In the genomic region with DNA sequence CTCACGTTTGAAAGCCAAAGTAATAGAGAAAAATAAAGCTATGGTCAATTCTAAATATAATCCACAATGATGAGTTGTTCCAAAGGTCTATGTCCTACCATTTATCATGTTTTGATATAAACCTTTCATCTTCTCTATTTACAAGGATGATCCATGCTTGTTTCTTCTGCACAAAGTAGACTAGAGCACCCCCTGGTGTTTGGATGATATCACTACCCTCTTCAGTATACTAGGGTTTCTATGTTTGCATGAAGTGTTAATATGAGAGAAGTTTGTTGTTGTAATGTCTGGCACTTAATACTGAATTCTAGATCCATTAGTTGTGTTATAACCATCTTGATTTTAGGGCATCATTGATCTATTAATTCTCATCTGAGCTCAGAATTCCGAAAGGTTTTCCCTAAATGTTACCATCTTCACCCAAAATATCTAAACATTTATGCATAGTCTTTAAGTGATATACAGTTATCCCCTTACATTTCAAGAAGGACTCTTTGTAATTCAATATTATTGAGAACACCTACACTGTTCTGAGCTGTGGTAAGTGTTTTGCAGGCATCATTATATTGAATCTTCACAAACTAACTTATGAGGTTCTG, we compare ENCODE assay signal across 8 cellular contexts. TPM values are rescaled to one million over a fixed set of nuclear protein-coding genes. Genes with fewer than 3 reads are reported as not detected.
A peak's percentile ranks its signal among the peaks of the same experiment; 100 is the strongest.
DNase-seq lines count a peak whose midpoint lies in the region; ATAC-seq, FAIRE-seq and TF ChIP-seq lines count a peak whose summit lies in the region.

No MANE protein-coding gene starts in this region.

- TF ChIP-seq POLR2A in HepG2 (IDR thresholded peaks at IDR 0.05; ENCODE audit: insufficient read depth in 1 of 2, low read depth in 2 of 2, low read length in 2 of 2): no peak

- no peaks in the 10 kb centered on the region for H3K9me3 ChIP-seq in left ventricle myocardium inferior (replicated peaks)
- peaks cover 59% of the 10 kb centered on the region for H3K9me3 ChIP-seq in HepG2 (ENCODE audit: low read length)

- TF ChIP-seq EP300 in HepG2 (IDR thresholded peaks at IDR 0.05; ENCODE audit: low read depth in 2 of 2, low read length in 2 of 2) (no peak), HepG2 (CRISPR knock-in tag; IDR thresholded peaks at IDR 0.05; ENCODE audit: borderline replicate concordance) (no peak)

- WGBS in HepG2 (ENCODE audit: low lambda C conversion rate): 2% methylated on average over 2 of the region's 2 CpGs

- no peak for FAIRE-seq in HepG2 (lab: Jason Lieb, UNC)

- TF ChIP-seq RAD21 in HepG2 (CRISPR knock-in tag; IDR thresholded peaks at IDR 0.05): no peak

- no peaks in the 10 kb centered on the region for H4K20me1 ChIP-seq in HepG2 (ENCODE audit: insufficient read depth, low read length)

- H3K36me3 ChIP-seq in left ventricle myocardium inferior (no peaks in the 10 kb centered on the region), HepG2 (replicated peaks in 1 of 2; ENCODE audit: control insufficient read depth in 1 of 2, insufficient read depth in 2 of 2, low read length in 2 of 2) (no peaks in the 10 kb centered on the region)

- no peak overlapping the region for H3K4me2 ChIP-seq in HepG2 (ENCODE audit: low read depth, low read length)

- DNase-seq in left ventricle myocardium inferior: no peak
- no peak for DNase-seq in Right ventricle myocardium inferior (ENCODE audit: missing footprints)
- DNase-seq in NCI-H1930 (lab: John Stamatoyannopoulos, UW): peak; percentile 4 to 9
- DNase-seq in activated CD8-positive, alpha-beta T cell treated with anti-CD3 and anti-CD28 coated beads for 36 hours: peak; percentile 10
- DNase-seq in HepG2 (ENCODE audit: low spot score): peak; percentile 10
- no peak for DNase-seq in T1000 (lab: John Stamatoyannopoulos, UW)
- no peak for DNase-seq in activated naive CD8-positive, alpha-beta T cell treated with anti-CD3 and anti-CD28 coated beads, Interleukin-2, amount 50 U/mL, for 24 hours
- DNase-seq in immature natural killer cell: no peak

- ATAC-seq in Right ventricle myocardium inferior (no peak), HepG2 (no peak)
- no peak for ATAC-seq in activated CD8-positive, alpha-beta T cell treated with anti-CD3 and anti-CD28 coated beads for 36 hours
- no peak for ATAC-seq in activated naive CD8-positive, alpha-beta T cell treated with anti-CD3 and anti-CD28 coated beads, Interleukin-2, amount 50 U/mL, for 24 hours

- CTCF ChIA-PET in activated CD8-positive, alpha-beta T cell treated with anti-CD3 and anti-CD28 coated beads for 36 hours (lab: Charles Lee): interaction anchor here (0.6 to 1.8 kb wide), 5 partner anchors 25 to 307 kb away, joined by 3 to 7 read pairs (median 3); no protein-coding TSS in a partner anchor
- CTCF ChIA-PET in HepG2 (lab: Yijun Ruan, JAX; ENCODE audit: low intra/inter-chr PET ratio, low total read pairs): no interaction called here

- in situ Hi-C loops in HepG2 (cut with HindIII; ENCODE audit: extremely low pct_ligation_motif_present, low pct_unique_long_range_greater_than_20kb): no loop called here

- H3K27ac Mint-ChIP-seq in activated CD8-positive, alpha-beta T cell treated with anti-CD3 and anti-CD28 coated beads for 36 hours: no peak overlapping the region
- H3K27ac Mint-ChIP-seq in activated naive CD8-positive, alpha-beta T cell treated with anti-CD3 and anti-CD28 coated beads, Interleukin-2, amount 50 U/mL, for 24 hours: no peak overlapping the region
- no peak overlapping the region for H3K27ac Mint-ChIP-seq in immature natural killer cell

- TF ChIP-seq CTCF in left ventricle myocardium inferior (IDR thresholded peaks at IDR 0.05; ENCODE audit: borderline replicate concordance): peak; percentile 38
- peak; percentile 58 for TF ChIP-seq CTCF in activated CD8-positive, alpha-beta T cell treated with anti-CD3 and anti-CD28 coated beads for 36 hours (IDR thresholded peaks at IDR 0.05)
- TF ChIP-seq CTCF in HepG2 (CRISPR knock-in tag; IDR thresholded peaks at IDR 0.05): no peak

- H2AFZ ChIP-seq in HepG2 (ENCODE audit: low read length): no peak overlapping the region

- H3K4me3 ChIP-seq in left ventricle myocardium inferior (no peak overlapping the region), HepG2 (replicated peaks in 1 of 3; ENCODE audit: insufficient read depth in 1 of 3, low read depth in 2 of 3, low read length in 3 of 3) (no peak overlapping the region)

- no peaks in the 10 kb centered on the region for H3K79me2 ChIP-seq in HepG2 (ENCODE audit: insufficient read depth, low read length)

- no peaks in the 10 kb centered on the region for H3K4me1 ChIP-seq in left ventricle myocardium inferior
- H3K4me1 ChIP-seq in HepG2 (ENCODE audit: insufficient read depth, low read length): no peaks in the 10 kb centered on the region

- H3K36me3 Mint-ChIP-seq in activated CD8-positive, alpha-beta T cell treated with anti-CD3 and anti-CD28 coated beads for 36 hours (ENCODE audit: low read depth): no peaks in the 10 kb centered on the region
- no peaks in the 10 kb centered on the region for H3K36me3 Mint-ChIP-seq in activated naive CD8-positive, alpha-beta T cell treated with anti-CD3 and anti-CD28 coated beads, Interleukin-2, amount 50 U/mL, for 24 hours (ENCODE audit: low read depth)
- no peaks in the 10 kb centered on the region for H3K36me3 Mint-ChIP-seq in immature natural killer cell

- no peak overlapping the region for H3K9ac ChIP-seq in HepG2 (ENCODE audit: insufficient read depth, low read depth, low read length)

- no peaks in the 10 kb centered on the region for H3K4me1 Mint-ChIP-seq in activated CD8-positive, alpha-beta T cell treated with anti-CD3 and anti-CD28 coated beads for 36 hours (ENCODE audit: low read depth)
- no peaks in the 10 kb centered on the region for H3K4me1 Mint-ChIP-seq in activated naive CD8-positive, alpha-beta T cell treated with anti-CD3 and anti-CD28 coated beads, Interleukin-2, amount 50 U/mL, for 24 hours
- H3K4me1 Mint-ChIP-seq in immature natural killer cell: no peaks in the 10 kb centered on the region

- H3K9me3 Mint-ChIP-seq in activated CD8-positive, alpha-beta T cell treated with anti-CD3 and anti-CD28 coated beads for 36 hours: no peaks in the 10 kb centered on the region
- H3K9me3 Mint-ChIP-seq in activated naive CD8-positive, alpha-beta T cell treated with anti-CD3 and anti-CD28 coated beads, Interleukin-2, amount 50 U/mL, for 24 hours: no peaks in the 10 kb centered on the region
- H3K9me3 Mint-ChIP-seq in immature natural killer cell: peaks cover 5 to 21% (median 9%) of the 10 kb centered on the region in 6 donors

- POLR2A ChIA-PET in activated CD8-positive, alpha-beta T cell treated with anti-CD3 and anti-CD28 coated beads for 36 hours (lab: Charles Lee): no interaction called here
- POLR2A ChIA-PET in HepG2 (lab: Yijun Ruan, JAX): no interaction called here

- BruUV-seq in HepG2 (replicated peaks; lab: Mats Ljungman, UMichigan): no TSS peak

- intact Hi-C loops in left ventricle myocardium inferior (cut with micrococcal nuclease): no loop called here
- intact Hi-C loops in Right ventricle myocardium inferior (cut with DNase I): no loop called here
- intact Hi-C loops in activated CD8-positive, alpha-beta T cell treated with anti-CD3 and anti-CD28 coated beads for 36 hours (cut with micrococcal nuclease): loop anchor here (10.0 kb wide), 1 partner anchor 150 kb away; no protein-coding TSS in a partner anchor
- intact Hi-C loops in HepG2 (cut with micrococcal nuclease; ENCODE audit: unreplicated experiment): no loop called here

- no peaks in the 10 kb centered on the region for H3K27me3 ChIP-seq in left ventricle myocardium inferior (ENCODE audit: low read depth)
- H3K27me3 ChIP-seq in HepG2 (ENCODE audit: control insufficient read depth in 1 of 2, insufficient read depth in 2 of 2, low read length in 2 of 2): no peaks in the 10 kb centered on the region

- no peaks in the 10 kb centered on the region for H3K27me3 Mint-ChIP-seq in activated CD8-positive, alpha-beta T cell treated with anti-CD3 and anti-CD28 coated beads for 36 hours
- H3K27me3 Mint-ChIP-seq in activated naive CD8-positive, alpha-beta T cell treated with anti-CD3 and anti-CD28 coated beads, Interleukin-2, amount 50 U/mL, for 24 hours: no peaks in the 10 kb centered on the region
- H3K27me3 Mint-ChIP-seq in immature natural killer cell (ENCODE audit: low read depth in 3 of 3): peaks cover 0 to 4% (median 0%) of the 10 kb centered on the region in 3 donors

- no peak overlapping the region for H3K4me3 Mint-ChIP-seq in activated CD8-positive, alpha-beta T cell treated with anti-CD3 and anti-CD28 coated beads for 36 hours
- H3K4me3 Mint-ChIP-seq in activated naive CD8-positive, alpha-beta T cell treated with anti-CD3 and anti-CD28 coated beads, Interleukin-2, amount 50 U/mL, for 24 hours: no peak overlapping the region
- no peak overlapping the region for H3K4me3 Mint-ChIP-seq in immature natural killer cell

- H3K27ac ChIP-seq in left ventricle myocardium inferior (replicated peaks): no peak overlapping the region
- no peak overlapping the region for H3K27ac ChIP-seq in HepG2 (ENCODE audit: extremely low read length, insufficient read depth, low read length)

RNA-seq across cellular contexts. Expression of a gene that starts 21.1 kb away (rescaled TPM):
- total RNA-seq in left ventricle myocardium inferior: not detected
- not detected for total RNA-seq in Right ventricle myocardium inferior
- total RNA-seq in activated CD8-positive, alpha-beta T cell treated with anti-CD3 and anti-CD28 coated beads for 36 hours: not detected
- total RNA-seq in HepG2 (2016; rRNA removed; fragmentation: Illumina TruSeq; extraction: Trizol): not detected in 2 replicates
- total RNA-seq in HepG2 (2016; cell fraction: cytosol; rRNA removed; fragmentation: Illumina TruSeq; extraction: Trizol; ENCODE audit: low read depth): not detected in 2 replicates
- total RNA-seq in HepG2 (2016; cell fraction: insoluble cytoplasmic fraction; rRNA removed; fragmentation: Illumina TruSeq; extraction: Trizol): not detected in 2 replicates
- not detected in 2 replicates for total RNA-seq in HepG2 (2016; cell fraction: membrane; rRNA removed; fragmentation: Illumina TruSeq; extraction: Trizol)
- total RNA-seq in HepG2 (2016; cell fraction: nucleus; rRNA removed; fragmentation: Illumina TruSeq; extraction: Trizol): not detected in 2 replicates
- polyA plus RNA-seq in HepG2 (2011; rRNA removed): not detected in 2 replicates
- polyA plus RNA-seq in HepG2 (2011; cell fraction: cytosol; rRNA removed): not detected in 2 replicates
- polyA plus RNA-seq in HepG2 (2011; cell fraction: nucleus; rRNA removed): not detected in 2 replicates
- not detected in 2 replicates for polyA plus RNA-seq in HepG2 (2012)
- polyA plus RNA-seq in HepG2 (2016; cell fraction: cytosol; fragmentation: Illumina TruSeq; extraction: Trizol; ENCODE audit: low read depth): not detected in 2 replicates
- not detected in 2 replicates for polyA plus RNA-seq in HepG2 (2016; cell fraction: insoluble cytoplasmic fraction; fragmentation: Illumina TruSeq; extraction: Trizol; ENCODE audit: low read depth)
- polyA plus RNA-seq in HepG2 (2016; cell fraction: membrane; fragmentation: Illumina TruSeq; extraction: Trizol; ENCODE audit: low read depth): not detected in 2 replicates
- polyA plus RNA-seq in HepG2 (2016; cell fraction: nucleus; fragmentation: Illumina TruSeq; extraction: Trizol; ENCODE audit: insufficient read depth, low read depth): not detected in 2 replicates
- not detected in 2 replicates for polyA minus RNA-seq in HepG2 (2011; rRNA and poly(A)+ RNA removed; ENCODE audit: low replicate concordance)
- not detected in 2 replicates for polyA minus RNA-seq in HepG2 (2011; cell fraction: cytosol; rRNA and poly(A)+ RNA removed)
- not detected in 2 replicates for polyA minus RNA-seq in HepG2 (2011; cell fraction: nucleus; rRNA and poly(A)+ RNA removed)
- not detected for polyA plus RNA-seq in immature natural killer cell

RNA-seq across cellular contexts. Expression of a gene that starts 28.2 kb away (rescaled TPM):
- total RNA-seq in left ventricle myocardium inferior: not detected
- total RNA-seq in Right ventricle myocardium inferior: not detected
- total RNA-seq in activated CD8-positive, alpha-beta T cell treated with anti-CD3 and anti-CD28 coated beads for 36 hours: not detected
- total RNA-seq in HepG2 (2016; rRNA removed; fragmentation: Illumina TruSeq; extraction: Trizol): not detected in 2 replicates
- total RNA-seq in HepG2 (2016; cell fraction: cytosol; rRNA removed; fragmentation: Illumina TruSeq; extraction: Trizol; ENCODE audit: low read depth): not detected in 2 replicates
- not detected in 2 replicates for total RNA-seq in HepG2 (2016; cell fraction: insoluble cytoplasmic fraction; rRNA removed; fragmentation: Illumina TruSeq; extraction: Trizol)
- total RNA-seq in HepG2 (2016; cell fraction: membrane; rRNA removed; fragmentation: Illumina TruSeq; extraction: Trizol): not detected in 2 replicates
- not detected in 2 replicates for total RNA-seq in HepG2 (2016; cell fraction: nucleus; rRNA removed; fragmentation: Illumina TruSeq; extraction: Trizol)
- not detected in 2 replicates for polyA plus RNA-seq in HepG2 (2011; rRNA removed)
- polyA plus RNA-seq in HepG2 (2011; cell fraction: cytosol; rRNA removed): not detected in 2 replicates
- polyA plus RNA-seq in HepG2 (2011; cell fraction: nucleus; rRNA removed): not detected in 2 replicates
- not detected in 2 replicates for polyA plus RNA-seq in HepG2 (2012)
- polyA plus RNA-seq in HepG2 (2016; cell fraction: cytosol; fragmentation: Illumina TruSeq; extraction: Trizol; ENCODE audit: low read depth): not detected in 2 replicates
- not detected in 2 replicates for polyA plus RNA-seq in HepG2 (2016; cell fraction: insoluble cytoplasmic fraction; fragmentation: Illumina TruSeq; extraction: Trizol; ENCODE audit: low read depth)
- polyA plus RNA-seq in HepG2 (2016; cell fraction: membrane; fragmentation: Illumina TruSeq; extraction: Trizol; ENCODE audit: low read depth): not detected in 2 replicates
- not detected in 2 replicates for polyA plus RNA-seq in HepG2 (2016; cell fraction: nucleus; fragmentation: Illumina TruSeq; extraction: Trizol; ENCODE audit: insufficient read depth, low read depth)
- not detected in 2 replicates for polyA minus RNA-seq in HepG2 (2011; rRNA and poly(A)+ RNA removed; ENCODE audit: low replicate concordance)
- not detected in 2 replicates for polyA minus RNA-seq in HepG2 (2011; cell fraction: cytosol; rRNA and poly(A)+ RNA removed)
- not detected in 2 replicates for polyA minus RNA-seq in HepG2 (2011; cell fraction: nucleus; rRNA and poly(A)+ RNA removed)
- not detected for polyA plus RNA-seq in immature natural killer cell

Comparison
In these comparisons a context has a peak if more than half of its experiments do, and no peak if none do; other contexts are left out.
1. DNase-seq: peak in NCI-H1930 (2 of 2), activated CD8-positive, alpha-beta T cell treated with anti-CD3 and anti-CD28 coated beads for 36 hours (single experiment) and HepG2 (single experiment); none in left ventricle myocardium inferior (single experiment), Right ventricle myocardium inferior (single experiment), T1000 (single experiment), activated naive CD8-positive, alpha-beta T cell treated with anti-CD3 and anti-CD28 coated beads, Interleukin-2, amount 50 U/mL, for 24 hours (single experiment) and immature natural killer cell (0 of 3).